Comparison of ENCODE assay signal across 20 cellular contexts in the genomic region with DNA sequence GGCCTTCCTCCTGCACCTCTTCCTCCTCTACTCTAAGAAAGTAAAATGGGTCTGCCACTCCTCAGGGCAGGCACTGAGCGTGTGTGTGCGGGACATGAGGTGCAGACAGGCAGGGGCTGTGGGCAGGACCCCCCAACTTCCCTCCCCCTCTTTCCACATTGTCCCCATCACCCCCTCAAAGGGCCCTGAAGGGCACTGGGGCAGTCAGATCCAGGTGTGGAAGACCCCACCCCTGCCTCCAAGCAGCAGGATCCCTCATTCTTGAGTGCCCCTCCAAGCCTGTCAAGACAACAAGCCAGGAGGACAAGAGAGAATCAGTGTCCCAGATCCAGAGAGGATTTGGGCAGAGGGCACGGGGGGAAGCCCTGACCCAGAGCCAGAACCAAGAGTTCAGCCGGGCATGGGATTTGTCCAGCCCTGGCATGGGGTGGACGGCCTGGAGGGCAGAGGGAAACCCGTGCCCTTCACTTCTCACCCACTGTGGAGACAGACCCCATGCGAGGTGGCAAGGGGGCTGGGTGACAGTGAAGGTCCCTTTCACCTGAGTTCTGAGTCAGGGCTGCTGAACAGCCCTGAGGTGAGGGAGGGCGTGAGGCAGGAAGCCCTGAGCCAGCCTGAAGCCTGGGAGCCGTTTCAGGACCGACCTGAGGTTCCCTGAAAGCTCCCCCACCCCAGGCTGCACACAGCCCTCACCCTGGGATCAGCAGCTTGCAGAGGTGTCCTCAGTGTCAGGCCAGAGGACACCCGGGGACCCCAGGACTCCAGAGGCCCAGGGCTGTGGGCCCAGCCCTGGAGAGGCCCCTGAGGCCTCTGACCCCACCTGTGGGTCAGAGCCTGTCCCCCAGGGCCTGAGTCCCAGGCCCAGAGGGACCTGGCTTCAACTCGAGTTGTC. TPM values are rescaled to one million over a fixed set of nuclear protein-coding genes. Genes with fewer than 3 reads are reported as not detected.
DNase-seq lines count a peak whose midpoint lies in the region; FAIRE-seq and TF ChIP-seq lines count a peak whose summit lies in the region.
"Had no signal": no experiment of that assay in that cellular context is flagged by ENCODE, and none has a peak within 500 bp of the region (broad histone marks: within the 10 kb centered on the region; RNA-seq: fewer than 3 reads in every experiment).

No MANE protein-coding gene starts in this region.

- no peaks in the 10 kb centered on the region for H3K4me1 ChIP-seq in endothelial cell of umbilical vein (ENCODE audit: control insufficient read depth, extremely low read depth, insufficient read depth, low read length)
- H3K4me1 ChIP-seq: BE2C, right lobe of liver had no signal

- H3K9me3 Mint-ChIP-seq in progenitor cell of endocrine pancreas (ENCODE audit: low read depth) = no peaks in the 10 kb centered on the region
- H3K9me3 Mint-ChIP-seq: activated B cell treated with CpG ODN at 0.5 μM for 24 hours; activated CD4-positive, alpha-beta memory T cell treated with anti-CD3 and anti-CD28 coated beads, Interleukin-2, amount 10 ng/mL, durations not matched to agents 7 days and 5 days; activated naive CD8-positive, alpha-beta T cell treated with anti-CD3 and anti-CD28 coated beads, Interleukin-2, amount 10 ng/mL, durations not matched to agents 7 days and 5 days; activated T-cell treated with anti-CD3 and anti-CD28 coated beads, Interleukin-2, amount 50 U/mL, for 72 hours; stimulated activated naive CD8-positive, alpha-beta T cell treated with anti-CD3 and anti-CD28 coated beads, Interleukin-15, Interleukin-2, amounts not matched to agents 100 ng/mL and 50 ng/mL, for 24 hours; T-helper 2 cell treated with Interferon-gamma antibody and Interleukin-4, amounts not matched to agents 5 μg/mL and 100 μg/mL, for 36 hours had no signal

- CTCF ChIA-PET in RWPE1 (lab: Yijun Ruan, JAX) (interaction anchor here (1.0 kb wide), 1 partner anchor 54 kb away, joined by 3 read pairs; no protein-coding TSS in a partner anchor), endothelial cell of umbilical vein (lab: Charles Lee) (interaction anchor here (1.4 to 5.8 kb wide), 2 partner anchors 47 to 195 kb away, joined by 7 to 157 read pairs; a partner anchor contains a TSS)

- DNase-seq in H7 (peak; percentile 71), RWPE1 (ENCODE audit: low spot score) (no peak), endothelial cell of umbilical vein (ENCODE audit: low read depth, low spot score) (no peak), progenitor cell of endocrine pancreas (ENCODE audit: low spot score, unreplicated experiment) (no peak), GM03348 (ENCODE audit: low spot score) (no peak), H54 (ENCODE audit: insufficient read length, low spot score) (no peak), iPS-NIHi7 (ENCODE audit: extremely low spot score) (no peak), NCI-H446 treated with DMSO at 0.1 percent for 48 hours (lab: John Stamatoyannopoulos, UW) (no peak)
- DNase-seq: activated B cell treated with CpG ODN at 0.5 μM for 24 hours; activated CD4-positive, alpha-beta memory T cell treated with anti-CD3 and anti-CD28 coated beads, Interleukin-2, amount 10 ng/mL, durations not matched to agents 7 days and 5 days; activated naive CD8-positive, alpha-beta T cell treated with anti-CD3 and anti-CD28 coated beads, Interleukin-2, amount 10 ng/mL, durations not matched to agents 7 days and 5 days; activated T-cell treated with anti-CD3 and anti-CD28 coated beads, Interleukin-2, amount 50 U/mL, for 72 hours; BE2C; brain microvascular endothelial cell; GOT3; NCI-H524 treated with DMSO at 0.1 percent for 48 hours; right lobe of liver had no signal

- no peak for TF ChIP-seq POLR2A in endothelial cell of umbilical vein (IDR thresholded peaks at IDR 0.05; ENCODE audit: low read depth, low read length)
- TF ChIP-seq POLR2A in H54 (IDR thresholded peaks at IDR 0.05; ENCODE audit: low read depth, low read length) = no peak

- H3K9me3 ChIP-seq in endothelial cell of umbilical vein (replicated peaks; ENCODE audit: control insufficient read depth, insufficient read depth, low read length) = no peaks in the 10 kb centered on the region
- H3K9me3 ChIP-seq: BE2C, right lobe of liver had no signal

- H2AFZ ChIP-seq in endothelial cell of umbilical vein (ENCODE audit: low read depth, low read length) = no peak overlapping the region

- peaks cover 10% of the 10 kb centered on the region for H3K36me3 Mint-ChIP-seq in progenitor cell of endocrine pancreas (ENCODE audit: insufficient read depth)

- no TSS peak for BruUV-seq in endothelial cell of umbilical vein (replicated peaks; lab: Mats Ljungman, UMichigan)

- H3K27me3 Mint-ChIP-seq in progenitor cell of endocrine pancreas = no peaks in the 10 kb centered on the region
- H3K27me3 Mint-ChIP-seq: activated B cell treated with CpG ODN at 0.5 μM for 24 hours; activated CD4-positive, alpha-beta memory T cell treated with anti-CD3 and anti-CD28 coated beads, Interleukin-2, amount 10 ng/mL, durations not matched to agents 7 days and 5 days; activated naive CD8-positive, alpha-beta T cell treated with anti-CD3 and anti-CD28 coated beads, Interleukin-2, amount 10 ng/mL, durations not matched to agents 7 days and 5 days; stimulated activated naive CD8-positive, alpha-beta T cell treated with anti-CD3 and anti-CD28 coated beads, Interleukin-15, Interleukin-2, amounts not matched to agents 100 ng/mL and 50 ng/mL, for 24 hours had no signal

- POLR2A ChIA-PET in RWPE1 (lab: Yijun Ruan, JAX; ENCODE audit: low non-redundant PET) (no interaction called here), endothelial cell of umbilical vein (lab: Charles Lee) (no interaction called here)

- dilution Hi-C loops in endothelial cell of umbilical vein (cut with MboI; ENCODE audit: extremely low pct_ligation_motif_present, low sequenced_read_pairs) = no loop called here

- FAIRE-seq in endothelial cell of umbilical vein (lab: Jason Lieb, UNC) (no peak), H54 (lab: Jason Lieb, UNC) (no peak)
- FAIRE-seq: D721Med had no signal

- H4K20me1 ChIP-seq in endothelial cell of umbilical vein (replicated peaks; ENCODE audit: control insufficient read depth, extremely low read depth, insufficient read depth, low read length) = no peaks in the 10 kb centered on the region

- no peak for TF ChIP-seq CTCF in RWPE1 (conservative IDR thresholded peaks at IDR 0.05; ENCODE audit: low read depth)
- no peak for TF ChIP-seq CTCF in endothelial cell of umbilical vein (IDR thresholded peaks at IDR 0.05; ENCODE audit: extremely low read depth in 1 of 2, insufficient read depth in 1 of 2, low read depth in 1 of 2, low read length in 2 of 2)
- no peak for TF ChIP-seq CTCF in progenitor cell of endocrine pancreas (IDR thresholded peaks at IDR 0.05; ENCODE audit: unreplicated experiment)

- peaks cover 8% of the 10 kb centered on the region for H3K36me3 ChIP-seq in H7 (replicated peaks; ENCODE audit: control insufficient read depth, insufficient read depth, low read length)
- peaks cover 9 to 22% of the 10 kb centered on the region in 2 experiments for H3K36me3 ChIP-seq in endothelial cell of umbilical vein (ENCODE audit: control insufficient read depth in 2 of 2, extremely low read depth in 1 of 2, insufficient read depth in 2 of 2, low read length in 2 of 2)

- intact Hi-C loops in endothelial cell of umbilical vein (cut with micrococcal nuclease) = no loop called here

- no peak overlapping the region for H3K4me3 Mint-ChIP-seq in progenitor cell of endocrine pancreas (ENCODE audit: low read depth)
- H3K4me3 Mint-ChIP-seq: activated B cell treated with CpG ODN at 0.5 μM for 24 hours; activated CD4-positive, alpha-beta memory T cell treated with anti-CD3 and anti-CD28 coated beads, Interleukin-2, amount 10 ng/mL, durations not matched to agents 7 days and 5 days; activated naive CD8-positive, alpha-beta T cell treated with anti-CD3 and anti-CD28 coated beads, Interleukin-2, amount 10 ng/mL, durations not matched to agents 7 days and 5 days; activated T-cell treated with anti-CD3 and anti-CD28 coated beads, Interleukin-2, amount 50 U/mL, for 72 hours; stimulated activated naive CD8-positive, alpha-beta T cell treated with anti-CD3 and anti-CD28 coated beads, Interleukin-15, Interleukin-2, amounts not matched to agents 100 ng/mL and 50 ng/mL, for 24 hours; T-helper 2 cell treated with Interferon-gamma antibody and Interleukin-4, amounts not matched to agents 5 μg/mL and 100 μg/mL, for 36 hours had no signal

- peak overlapping the region; percentile 42 for H3K27ac ChIP-seq in RWPE1
- H3K27ac ChIP-seq in endothelial cell of umbilical vein (ENCODE audit: insufficient read depth, low read depth, low read length) = no peak overlapping the region
- H3K27ac ChIP-seq: brain microvascular endothelial cell, right lobe of liver had no signal

- H3K4me3 ChIP-seq in H7 (ENCODE audit: insufficient read depth, low read depth, low read length) (no peak overlapping the region), endothelial cell of umbilical vein (replicated peaks in 1 of 3; ENCODE audit: insufficient read depth in 1 of 3, low read depth in 1 of 3, low read length in 3 of 3) (no peak overlapping the region)
- H3K4me3 ChIP-seq: right lobe of liver had no signal

- H3K4me1 Mint-ChIP-seq in progenitor cell of endocrine pancreas (ENCODE audit: low read depth) = peaks cover 8% of the 10 kb centered on the region

- no peak overlapping the region for H3K4me2 ChIP-seq in endothelial cell of umbilical vein (ENCODE audit: insufficient read depth, low read length)

- no peaks in the 10 kb centered on the region for H3K9me1 ChIP-seq in endothelial cell of umbilical vein (replicated peaks; ENCODE audit: control insufficient read depth, extremely low read depth, insufficient read depth, low read length)

- H3K9ac ChIP-seq in endothelial cell of umbilical vein (replicated peaks; ENCODE audit: extremely low read depth, insufficient read depth, low read length) = no peak overlapping the region

- H3K79me2 ChIP-seq in endothelial cell of umbilical vein (ENCODE audit: control insufficient read depth, insufficient read depth, low read length) = peaks cover 11% of the 10 kb centered on the region

- H3K27ac Mint-ChIP-seq in progenitor cell of endocrine pancreas = peak overlapping the region; percentile 69
- H3K27ac Mint-ChIP-seq: activated B cell treated with CpG ODN at 0.5 μM for 24 hours; activated CD4-positive, alpha-beta memory T cell treated with anti-CD3 and anti-CD28 coated beads, Interleukin-2, amount 10 ng/mL, durations not matched to agents 7 days and 5 days; activated naive CD8-positive, alpha-beta T cell treated with anti-CD3 and anti-CD28 coated beads, Interleukin-2, amount 10 ng/mL, durations not matched to agents 7 days and 5 days; activated T-cell treated with anti-CD3 and anti-CD28 coated beads, Interleukin-2, amount 50 U/mL, for 72 hours; stimulated activated naive CD8-positive, alpha-beta T cell treated with anti-CD3 and anti-CD28 coated beads, Interleukin-15, Interleukin-2, amounts not matched to agents 100 ng/mL and 50 ng/mL, for 24 hours; T-helper 2 cell treated with Interferon-gamma antibody and Interleukin-4, amounts not matched to agents 5 μg/mL and 100 μg/mL, for 36 hours had no signal

- H3K27me3 ChIP-seq in H7 (ENCODE audit: control insufficient read depth, insufficient read depth, low read length) (no peaks in the 10 kb centered on the region), endothelial cell of umbilical vein (ENCODE audit: control insufficient read depth in 2 of 2, insufficient read depth in 2 of 2, low read length in 2 of 2) (no peaks in the 10 kb centered on the region)
- H3K27me3 ChIP-seq: BE2C, brain microvascular endothelial cell, right lobe of liver had no signal

RNA-seq across cellular contexts. Expression of a gene that starts 45.8 kb away (rescaled TPM):
- total RNA-seq in H7 (2014; rRNA removed; shearing (Covaris generic)) = 432 and 539 TPM in 2 replicates
- 260 and 270 TPM in 2 replicates for total RNA-seq in endothelial cell of umbilical vein
- 204 and 210 TPM in 2 replicates for polyA plus RNA-seq in endothelial cell of umbilical vein
- polyA plus RNA-seq in endothelial cell of umbilical vein (2011; cell fraction: cytosol; rRNA removed) = 178 and 206 TPM in 2 replicates
- 293 and 322 TPM in 2 replicates for polyA plus RNA-seq in endothelial cell of umbilical vein (2011; cell fraction: nucleus; rRNA removed)
- polyA plus RNA-seq in endothelial cell of umbilical vein (2012) = 155 and 161 TPM in 2 replicates
- 357 and 386 TPM in 2 replicates for polyA minus RNA-seq in endothelial cell of umbilical vein
- polyA minus RNA-seq in endothelial cell of umbilical vein (2011; cell fraction: cytosol; rRNA and poly(A)+ RNA removed) = 117 TPM
- 211 and 212 TPM in 2 replicates for polyA minus RNA-seq in endothelial cell of umbilical vein (2011; cell fraction: nucleus; rRNA and poly(A)+ RNA removed)
- 368 and 373 TPM in 2 replicates for total RNA-seq in progenitor cell of endocrine pancreas
